Comparison of ENCODE assay signal across 25 cellular contexts in genomic region chr1:184757891-184758290, GRCh38. TPM values are rescaled to one million over a fixed set of nuclear protein-coding genes. Genes with fewer than 3 reads are reported as not detected.
DNase-seq lines count a peak whose midpoint lies in the region; ATAC-seq, FAIRE-seq and TF ChIP-seq lines count a peak whose summit lies in the region.
"Had no signal": no experiment of that assay in that cellular context is flagged by ENCODE, and none has a peak within 500 bp of the region (broad histone marks: within the 10 kb centered on the region; RNA-seq: fewer than 3 reads in every experiment).

No MANE protein-coding gene starts in this region.

- no peak overlapping the region for H3K4me2 ChIP-seq in HepG2 (ENCODE audit: low read depth, low read length)
- H3K4me2 ChIP-seq in MM.1S (ENCODE audit: low read depth, low read length), result no peak overlapping the region
- H3K4me2 ChIP-seq: A549; BLaER1 treated with 17β-estradiol and CSF1 and Interleukin-3, amounts not matched to agents 10 nM and 100 nM had no signal

- no peak for TF ChIP-seq CTCF in liver (IDR thresholded peaks at IDR 0.05; ENCODE audit: low read depth, low read length, missing input control)
- TF ChIP-seq CTCF in HepG2 (CRISPR knock-in tag; IDR thresholded peaks at IDR 0.05), result no peak
- TF ChIP-seq CTCF in MM.1S (IDR thresholded peaks at IDR 0.05; ENCODE audit: low read length), result no peak
- no peak for TF ChIP-seq CTCF in body of pancreas (IDR thresholded peaks at IDR 0.05)
- no peak for TF ChIP-seq CTCF in prostate gland (IDR thresholded peaks at IDR 0.05)

- FAIRE-seq in HepG2 (lab: Jason Lieb, UNC), result no peak
- FAIRE-seq: A549, GM12891, GM18507, H54 had no signal

- no peaks in the 10 kb centered on the region for H4K20me1 ChIP-seq in HepG2 (ENCODE audit: insufficient read depth, low read length)
- no peaks in the 10 kb centered on the region for H4K20me1 ChIP-seq in MM.1S (ENCODE audit: insufficient read depth, low read length)

- DNase-seq in HepG2 (ENCODE audit: low spot score) (no peak), MM.1S (peak; percentile 6), body of pancreas (no peak), prostate gland (ENCODE audit: low spot score) (peak; percentile 30), H7 (no peak), hepatic stellate cell (ENCODE audit: low spot score) (no peak)
- DNase-seq: 8988T; ACHN; AML-193; BE2C; Calu3; CD4-positive, alpha-beta T cell; COR-L47; DMS53; DMS79 treated with DMSO at 0.1 percent for 48 hours; GF-D8; GOT3; HCEC 1CT had no signal

- H3K36me3 ChIP-seq in liver (ENCODE audit: control insufficient read depth in 4 of 4, insufficient read depth in 3 of 4, low read depth in 1 of 4, low read length in 3 of 4) (no peaks in the 10 kb centered on the region), HepG2 (replicated peaks in 1 of 2; ENCODE audit: control insufficient read depth in 1 of 2, insufficient read depth in 2 of 2, low read length in 2 of 2) (no peaks in the 10 kb centered on the region), MM.1S (replicated peaks; ENCODE audit: insufficient read depth, low read length) (no peaks in the 10 kb centered on the region), body of pancreas (replicated peaks in 1 of 2; ENCODE audit: insufficient read depth in 1 of 2, low read depth in 2 of 2) (no peaks in the 10 kb centered on the region), prostate gland (no peaks in the 10 kb centered on the region), H7 (replicated peaks; ENCODE audit: control insufficient read depth, insufficient read depth, low read length) (no peaks in the 10 kb centered on the region)
- H3K36me3 ChIP-seq: BE2C; BLaER1 treated with 17β-estradiol and CSF1 and Interleukin-3, amounts not matched to agents 10 nM and 100 nM had no signal

- TF ChIP-seq EP300 in HepG2 (IDR thresholded peaks at IDR 0.05; ENCODE audit: low read depth in 2 of 2, low read length in 2 of 2) (no peak), HepG2 (CRISPR knock-in tag; IDR thresholded peaks at IDR 0.05; ENCODE audit: borderline replicate concordance) (no peak)

- H3K9ac ChIP-seq in liver (ENCODE audit: low read depth in 1 of 2, low read length in 2 of 2) (no peak overlapping the region), HepG2 (ENCODE audit: insufficient read depth, low read depth, low read length) (no peak overlapping the region), MM.1S (ENCODE audit: low read length) (no peak overlapping the region)
- H3K9ac ChIP-seq: BLaER1 treated with 17β-estradiol and CSF1 and Interleukin-3, amounts not matched to agents 10 nM and 100 nM had no signal

- no peaks in the 10 kb centered on the region for H3K9me2 ChIP-seq in MM.1S (replicated peaks; ENCODE audit: insufficient read depth, low read length)

- TF ChIP-seq RAD21 in liver (IDR thresholded peaks at IDR 0.05) (peak in 1 of 2 donors; percentile 11), HepG2 (CRISPR knock-in tag; IDR thresholded peaks at IDR 0.05) (no peak)

- H3K79me2 ChIP-seq in HepG2 (ENCODE audit: insufficient read depth, low read length), result peaks cover 8% of the 10 kb centered on the region
- H3K79me2 ChIP-seq in MM.1S (ENCODE audit: low read length), result peaks cover 17% of the 10 kb centered on the region

- CTCF ChIA-PET in HepG2 (lab: Yijun Ruan, JAX; ENCODE audit: low intra/inter-chr PET ratio, low total read pairs), result no interaction called here

- H3K27me3 ChIP-seq in liver (ENCODE audit: control insufficient read depth in 4 of 4, insufficient read depth in 4 of 4, low read length in 3 of 4) (no peaks in the 10 kb centered on the region), HepG2 (ENCODE audit: control insufficient read depth in 1 of 2, insufficient read depth in 2 of 2, low read length in 2 of 2) (no peaks in the 10 kb centered on the region), MM.1S (replicated peaks; ENCODE audit: insufficient read depth, low read length) (no peaks in the 10 kb centered on the region), body of pancreas (no peaks in the 10 kb centered on the region), prostate gland (replicated peaks; ENCODE audit: insufficient read depth) (no peaks in the 10 kb centered on the region), H7 (ENCODE audit: control insufficient read depth, insufficient read depth, low read length) (peaks cover 17% of the 10 kb centered on the region)
- H3K27me3 ChIP-seq: BE2C; BLaER1 treated with 17β-estradiol and CSF1 and Interleukin-3, amounts not matched to agents 10 nM and 100 nM had no signal

- H3K9me3 ChIP-seq in liver (ENCODE audit: control insufficient read depth in 4 of 4, low read length in 3 of 4), result no peaks in the 10 kb centered on the region
- no peaks in the 10 kb centered on the region for H3K9me3 ChIP-seq in HepG2 (ENCODE audit: low read length)
- no peaks in the 10 kb centered on the region for H3K9me3 ChIP-seq in MM.1S (replicated peaks; ENCODE audit: insufficient read depth, low read length)
- H3K9me3 ChIP-seq in body of pancreas, result no peaks in the 10 kb centered on the region
- H3K9me3 ChIP-seq in prostate gland, result no peaks in the 10 kb centered on the region
- H3K9me3 ChIP-seq: A549; BE2C; BLaER1 treated with 17β-estradiol and CSF1 and Interleukin-3, amounts not matched to agents 10 nM and 100 nM had no signal

- H3K27ac ChIP-seq in liver (ENCODE audit: low read depth in 1 of 2, low read length in 2 of 2) (no peak overlapping the region), HepG2 (ENCODE audit: extremely low read length, insufficient read depth, low read length) (no peak overlapping the region), MM.1S (ENCODE audit: low read length) (no peak overlapping the region), body of pancreas (peak overlapping the region in 3 of 4 donors; percentile 35 to 100 (median 45)), prostate gland (peak overlapping the region; percentile 54 to 73)
- H3K27ac ChIP-seq: A549; BLaER1 treated with 17β-estradiol and CSF1 and Interleukin-3, amounts not matched to agents 10 nM and 100 nM had no signal

- H3K4me3 ChIP-seq in liver (ENCODE audit: low read depth in 1 of 3, low read length in 3 of 3) (no peak overlapping the region), HepG2 (replicated peaks in 1 of 3; ENCODE audit: insufficient read depth in 1 of 3, low read depth in 2 of 3, low read length in 3 of 3) (no peak overlapping the region), MM.1S (ENCODE audit: low read length) (no peak overlapping the region), body of pancreas (no peak overlapping the region), prostate gland (no peak overlapping the region), H7 (ENCODE audit: insufficient read depth, low read depth, low read length) (no peak overlapping the region)
- H3K4me3 ChIP-seq: A549; BLaER1 treated with 17β-estradiol and CSF1 and Interleukin-3, amounts not matched to agents 10 nM and 100 nM had no signal

- no peak for TF ChIP-seq POLR2A in HepG2 (IDR thresholded peaks at IDR 0.05; ENCODE audit: insufficient read depth in 1 of 2, low read depth in 2 of 2, low read length in 2 of 2)
- TF ChIP-seq POLR2A in body of pancreas (IDR thresholded peaks at IDR 0.05), result no peak
- no peak for TF ChIP-seq POLR2A in prostate gland (IDR thresholded peaks at IDR 0.05)

- POLR2A ChIA-PET in HepG2 (lab: Yijun Ruan, JAX), result no interaction called here

- H3K4me1 ChIP-seq in liver (ENCODE audit: control insufficient read depth in 4 of 4, insufficient read depth in 4 of 4, low read length in 3 of 4) (peaks cover 4 to 44% (median 22%) of the 10 kb centered on the region in 4 donors), HepG2 (ENCODE audit: insufficient read depth, low read length) (peaks cover 36% of the 10 kb centered on the region), MM.1S (ENCODE audit: low read length) (peaks cover 10% of the 10 kb centered on the region), body of pancreas (peaks cover 67% of the 10 kb centered on the region), prostate gland (replicated peaks) (peaks cover 3% of the 10 kb centered on the region)
- H3K4me1 ChIP-seq: BE2C had no signal

- H3F3A ChIP-seq in MM.1S (ENCODE audit: insufficient read depth, low read length), result peaks cover 11% of the 10 kb centered on the region

- H2AFZ ChIP-seq in HepG2 (ENCODE audit: low read length) (no peak overlapping the region), MM.1S (ENCODE audit: low read length) (no peak overlapping the region)

- in situ Hi-C loops in HepG2 (cut with HindIII; ENCODE audit: extremely low pct_ligation_motif_present, low pct_unique_long_range_greater_than_20kb), result no loop called here

- no TSS peak for BruUV-seq in HepG2 (replicated peaks; lab: Mats Ljungman, UMichigan)

- ATAC-seq in HepG2 (no peak), body of pancreas (no peak), GM19397 (IDR thresholded peaks at IDR 0.05; ENCODE audit: unreplicated experiment) (no peak)
- ATAC-seq: A549 had no signal

- intact Hi-C loops in HepG2 (cut with micrococcal nuclease; ENCODE audit: unreplicated experiment), result no loop called here
- intact Hi-C loops in body of pancreas (cut with DNase I), result no loop called here
- intact Hi-C loops in prostate gland (cut with DNase I), result no loop called here

RNA-seq across cellular contexts. Expression of gene EDEM3, which starts 3.2 kb away (rescaled TPM):
- total RNA-seq in liver, result 10 to 100 TPM; 32.9 to 53.8 TPM
- 10 to 100 TPM; 11.7 to 14.5 TPM for polyA plus RNA-seq in liver
- total RNA-seq in HepG2 (2016; rRNA removed; fragmentation: Illumina TruSeq; extraction: Trizol), result 11.8 and 18.2 TPM in 2 replicates
- total RNA-seq in HepG2 (2016; cell fraction: cytosol; rRNA removed; fragmentation: Illumina TruSeq; extraction: Trizol; ENCODE audit: low read depth), result 2.6 and 5.4 TPM in 2 replicates
- total RNA-seq in HepG2 (2016; cell fraction: insoluble cytoplasmic fraction; rRNA removed; fragmentation: Illumina TruSeq; extraction: Trizol), result 11.9 and 18.8 TPM in 2 replicates
- 3.9 and 4.4 TPM in 2 replicates for total RNA-seq in HepG2 (2016; cell fraction: membrane; rRNA removed; fragmentation: Illumina TruSeq; extraction: Trizol)
- total RNA-seq in HepG2 (2016; cell fraction: nucleus; rRNA removed; fragmentation: Illumina TruSeq; extraction: Trizol), result 23.9 and 24.0 TPM in 2 replicates
- 10.4 and 13.1 TPM in 2 replicates for polyA plus RNA-seq in HepG2 (2011; rRNA removed)
- 6.3 and 7.4 TPM in 2 replicates for polyA plus RNA-seq in HepG2 (2011; cell fraction: cytosol; rRNA removed)
- 11.1 and 14.7 TPM in 2 replicates for polyA plus RNA-seq in HepG2 (2011; cell fraction: nucleus; rRNA removed)
- polyA plus RNA-seq in HepG2 (2012), result 12.8 and 13.6 TPM in 2 replicates
- polyA plus RNA-seq in HepG2 (2016; cell fraction: cytosol; fragmentation: Illumina TruSeq; extraction: Trizol; ENCODE audit: low read depth), result 0.31 and 0.55 TPM in 2 replicates
- polyA plus RNA-seq in HepG2 (2016; cell fraction: insoluble cytoplasmic fraction; fragmentation: Illumina TruSeq; extraction: Trizol; ENCODE audit: low read depth), result 6.3 and 7.8 TPM in 2 replicates
- 1.0 and 1.2 TPM in 2 replicates for polyA plus RNA-seq in HepG2 (2016; cell fraction: membrane; fragmentation: Illumina TruSeq; extraction: Trizol; ENCODE audit: low read depth)
- polyA plus RNA-seq in HepG2 (2016; cell fraction: nucleus; fragmentation: Illumina TruSeq; extraction: Trizol; ENCODE audit: insufficient read depth, low read depth), result 19.1 and 19.3 TPM in 2 replicates
- polyA minus RNA-seq in HepG2 (2011; rRNA and poly(A)+ RNA removed; ENCODE audit: low replicate concordance), result 22.1 and 31.5 TPM in 2 replicates
- polyA minus RNA-seq in HepG2 (2011; cell fraction: cytosol; rRNA and poly(A)+ RNA removed), result 22.6 and 36.7 TPM in 2 replicates
- polyA minus RNA-seq in HepG2 (2011; cell fraction: nucleus; rRNA and poly(A)+ RNA removed), result 26.3 and 36.1 TPM in 2 replicates
- total RNA-seq in body of pancreas, result 10 to 100 TPM; 37.9 to 49.4 TPM
- 10 to 100 TPM; 31.1 to 55.3 TPM for total RNA-seq in prostate gland
- total RNA-seq in H7 (2014; rRNA removed; shearing (Covaris generic)), result 14.5 and 21.1 TPM in 2 replicates

Comparison
In these comparisons a context has a peak if more than half of its experiments do, and no peak if none do; other contexts are left out.
1. H3K27ac ChIP-seq: peak in body of pancreas (3 of 4) and prostate gland (2 of 2); none in liver (0 of 2), HepG2 (single experiment) and MM.1S (single experiment).
2. DNase-seq: peak in MM.1S (single experiment) and prostate gland (single experiment); none in HepG2 (single experiment), body of pancreas (0 of 4), H7 (single experiment) and hepatic stellate cell (single experiment).